1 cellular context compared by ENCODE assay signal in the genomic region with DNA sequence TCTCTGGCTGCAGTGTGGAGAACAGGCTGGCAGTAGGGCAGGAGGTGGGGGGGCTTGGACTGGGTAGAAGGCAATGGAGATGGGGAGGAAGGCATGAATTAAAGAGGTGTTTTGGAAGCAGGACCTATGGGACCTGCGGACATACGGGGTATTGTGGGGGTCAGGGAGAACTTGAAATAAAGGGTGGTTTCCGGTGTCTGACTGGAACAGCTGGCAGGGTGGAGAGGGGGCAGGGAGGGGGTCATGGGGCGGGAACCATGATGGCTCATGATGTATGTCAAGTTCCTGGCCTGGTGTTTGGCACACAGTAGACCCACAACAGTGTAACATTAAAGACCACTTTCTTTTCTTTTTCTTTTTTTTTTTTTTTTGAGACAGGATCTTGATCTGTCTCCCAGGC.
TF ChIP-seq lines count a peak whose summit lies in the region.

No MANE protein-coding gene starts in this region.

TF ChIP-seq in WTC11, 78 proteins besides CTCF, POLR2A, EP300 and RAD21 (continued from another document):
- TF ChIP-seq CREM (CRISPR knock-in tag; IDR thresholded peaks at IDR 0.05) (no peak), PREB (CRISPR knock-in tag; IDR thresholded peaks at IDR 0.05; ENCODE audit: borderline replicate concordance) (no peak), HMGA2 (CRISPR knock-in tag; IDR thresholded peaks at IDR 0.05) (no peak), ATF1 (CRISPR knock-in tag; IDR thresholded peaks at IDR 0.05) (no peak), ELF4 (CRISPR knock-in tag; IDR thresholded peaks at IDR 0.05; ENCODE audit: low read depth) (no peak), ZNF121 (CRISPR knock-in tag; IDR thresholded peaks at IDR 0.05) (no peak), MYBL2 (CRISPR knock-in tag; IDR thresholded peaks at IDR 0.05) (no peak), PRRX2 (CRISPR knock-in tag; IDR thresholded peaks at IDR 0.05) (no peak), GABPB1 (CRISPR knock-in tag; IDR thresholded peaks at IDR 0.05) (no peak)
- TF ChIP-seq, protein P1, sequence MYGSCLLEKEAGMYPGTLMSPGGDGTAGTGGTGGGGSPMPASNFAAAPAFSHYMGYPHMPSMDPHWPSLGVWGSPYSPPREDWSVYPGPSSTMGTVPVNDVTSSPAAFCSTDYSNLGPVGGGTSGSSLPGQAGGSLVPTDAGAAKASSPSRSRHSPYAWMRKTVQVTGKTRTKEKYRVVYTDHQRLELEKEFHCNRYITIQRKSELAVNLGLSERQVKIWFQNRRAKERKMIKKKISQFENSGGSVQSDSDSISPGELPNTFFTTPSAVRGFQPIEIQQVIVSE (CRISPR knock-in tag; IDR thresholded peaks at IDR 0.05; ENCODE audit: borderline replicate concordance), result no peak
- TF ChIP-seq, protein P2, sequence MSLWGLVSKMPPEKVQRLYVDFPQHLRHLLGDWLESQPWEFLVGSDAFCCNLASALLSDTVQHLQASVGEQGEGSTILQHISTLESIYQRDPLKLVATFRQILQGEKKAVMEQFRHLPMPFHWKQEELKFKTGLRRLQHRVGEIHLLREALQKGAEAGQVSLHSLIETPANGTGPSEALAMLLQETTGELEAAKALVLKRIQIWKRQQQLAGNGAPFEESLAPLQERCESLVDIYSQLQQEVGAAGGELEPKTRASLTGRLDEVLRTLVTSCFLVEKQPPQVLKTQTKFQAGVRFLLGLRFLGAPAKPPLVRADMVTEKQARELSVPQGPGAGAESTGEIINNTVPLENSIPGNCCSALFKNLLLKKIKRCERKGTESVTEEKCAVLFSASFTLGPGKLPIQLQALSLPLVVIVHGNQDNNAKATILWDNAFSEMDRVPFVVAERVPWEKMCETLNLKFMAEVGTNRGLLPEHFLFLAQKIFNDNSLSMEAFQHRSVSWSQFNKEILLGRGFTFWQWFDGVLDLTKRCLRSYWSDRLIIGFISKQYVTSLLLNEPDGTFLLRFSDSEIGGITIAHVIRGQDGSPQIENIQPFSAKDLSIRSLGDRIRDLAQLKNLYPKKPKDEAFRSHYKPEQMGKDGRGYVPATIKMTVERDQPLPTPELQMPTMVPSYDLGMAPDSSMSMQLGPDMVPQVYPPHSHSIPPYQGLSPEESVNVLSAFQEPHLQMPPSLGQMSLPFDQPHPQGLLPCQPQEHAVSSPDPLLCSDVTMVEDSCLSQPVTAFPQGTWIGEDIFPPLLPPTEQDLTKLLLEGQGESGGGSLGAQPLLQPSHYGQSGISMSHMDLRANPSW (CRISPR knock-in tag; conservative IDR thresholded peaks at IDR 0.05; ENCODE audit: low read depth), result no peak
